In genomic region chr1:158371188-158371953, GRCh38 we compare ENCODE assay signal across 12 cellular contexts. TPM values are rescaled to one million over a fixed set of nuclear protein-coding genes. Genes with fewer than 3 reads are reported as not detected.
A peak's percentile ranks its signal among the peaks of the same experiment; 100 is the strongest.
DNase-seq lines count a peak whose midpoint lies in the region; ATAC-seq, FAIRE-seq and TF ChIP-seq lines count a peak whose summit lies in the region.
"Had no signal": no experiment of that assay in that cellular context is flagged by ENCODE, and none has a peak within 500 bp of the region (broad histone marks: within the 10 kb centered on the region; RNA-seq: fewer than 3 reads in every experiment).

No MANE protein-coding gene starts in this region.

- peaks cover 11% of the 10 kb centered on the region for H3K27me3 Mint-ChIP-seq in activated CD4-positive, alpha-beta T cell treated with anti-CD3 and anti-CD28 coated beads, Interleukin-2, amount 10 ng/mL, durations not matched to agents 7 days and 5 days

- H3K27ac Mint-ChIP-seq in activated CD4-positive, alpha-beta T cell treated with anti-CD3 and anti-CD28 coated beads, Interleukin-2, amount 10 ng/mL, durations not matched to agents 7 days and 5 days = no peak overlapping the region
- H3K27ac Mint-ChIP-seq: brain had no signal

- H3K4me1 ChIP-seq in HepG2 (ENCODE audit: insufficient read depth, low read length) = no peaks in the 10 kb centered on the region
- H3K4me1 ChIP-seq in SJCRH30 = no peaks in the 10 kb centered on the region

- in situ Hi-C loops in HepG2 (cut with HindIII; ENCODE audit: extremely low pct_ligation_motif_present, low pct_unique_long_range_greater_than_20kb) = no loop called here

- TF ChIP-seq EP300 in HepG2 (IDR thresholded peaks at IDR 0.05; ENCODE audit: low read depth in 2 of 2, low read length in 2 of 2) = no peak
- TF ChIP-seq EP300 in HepG2 (CRISPR knock-in tag; IDR thresholded peaks at IDR 0.05; ENCODE audit: borderline replicate concordance) = no peak

- H3K27me3 ChIP-seq in HepG2 (ENCODE audit: control insufficient read depth in 1 of 2, insufficient read depth in 2 of 2, low read length in 2 of 2) = no peaks in the 10 kb centered on the region
- H3K27me3 ChIP-seq in SJCRH30 = no peaks in the 10 kb centered on the region

- intact Hi-C loops in HepG2 (cut with micrococcal nuclease; ENCODE audit: unreplicated experiment) = no loop called here

- no peaks in the 10 kb centered on the region for H3K36me3 ChIP-seq in HepG2 (replicated peaks in 1 of 2; ENCODE audit: control insufficient read depth in 1 of 2, insufficient read depth in 2 of 2, low read length in 2 of 2)
- no peaks in the 10 kb centered on the region for H3K36me3 ChIP-seq in SJCRH30

- H3K9me3 ChIP-seq in HepG2 (ENCODE audit: low read length) = peaks cover 78% of the 10 kb centered on the region
- H3K9me3 ChIP-seq in SJCRH30 (replicated peaks) = no peaks in the 10 kb centered on the region

- H3K4me1 Mint-ChIP-seq in activated CD4-positive, alpha-beta T cell treated with anti-CD3 and anti-CD28 coated beads, Interleukin-2, amount 10 ng/mL, durations not matched to agents 7 days and 5 days = no peaks in the 10 kb centered on the region
- H3K4me1 Mint-ChIP-seq: brain had no signal

- WGBS in HepG2 (ENCODE audit: low lambda C conversion rate) = 0% methylated on average over 3 of the region's 6 CpGs

- ATAC-seq in HG02588 (IDR thresholded peaks at IDR 0.05; ENCODE audit: unreplicated experiment) (peak; percentile 96), HG03571 (IDR thresholded peaks at IDR 0.05; ENCODE audit: unreplicated experiment) (peak; percentile 89), HepG2 (no peak)

- H3K27ac ChIP-seq in HepG2 (ENCODE audit: extremely low read length, insufficient read depth, low read length) (no peak overlapping the region), SJCRH30 (no peak overlapping the region)

- no peaks in the 10 kb centered on the region for H3K36me3 Mint-ChIP-seq in activated CD4-positive, alpha-beta T cell treated with anti-CD3 and anti-CD28 coated beads, Interleukin-2, amount 10 ng/mL, durations not matched to agents 7 days and 5 days (ENCODE audit: low read depth)
- H3K36me3 Mint-ChIP-seq: brain had no signal

- no peak for TF ChIP-seq POLR2A in HepG2 (IDR thresholded peaks at IDR 0.05; ENCODE audit: insufficient read depth in 1 of 2, low read depth in 2 of 2, low read length in 2 of 2)

- CTCF ChIA-PET in activated CD4-positive, alpha-beta T cell treated with anti-CD3 and anti-CD28 coated beads, Interleukin-2, amount 10 ng/mL, durations not matched to agents 7 days and 5 days (lab: Charles Lee) = no interaction called here
- CTCF ChIA-PET in HepG2 (lab: Yijun Ruan, JAX; ENCODE audit: low intra/inter-chr PET ratio, low total read pairs) = no interaction called here

- no peak overlapping the region for H3K9ac ChIP-seq in HepG2 (ENCODE audit: insufficient read depth, low read depth, low read length)

- POLR2A ChIA-PET in activated CD4-positive, alpha-beta T cell treated with anti-CD3 and anti-CD28 coated beads, Interleukin-2, amount 10 ng/mL, durations not matched to agents 7 days and 5 days (lab: Charles Lee) = no interaction called here
- POLR2A ChIA-PET in HepG2 (lab: Yijun Ruan, JAX) = no interaction called here

- H3K4me2 ChIP-seq in HepG2 (ENCODE audit: low read depth, low read length) = no peak overlapping the region

- no peak overlapping the region for H2AFZ ChIP-seq in HepG2 (ENCODE audit: low read length)

- FAIRE-seq in D721Med (lab: Jason Lieb, UNC) (no peak), HepG2 (lab: Jason Lieb, UNC) (no peak)

- H4K20me1 ChIP-seq in HepG2 (ENCODE audit: insufficient read depth, low read length) = no peaks in the 10 kb centered on the region

- no peaks in the 10 kb centered on the region for H3K79me2 ChIP-seq in HepG2 (ENCODE audit: insufficient read depth, low read length)

- TF ChIP-seq CTCF in D721Med (IDR thresholded peaks at IDR 0.05; ENCODE audit: insufficient read depth, missing control alignments) (no peak), HepG2 (CRISPR knock-in tag; IDR thresholded peaks at IDR 0.05) (no peak)

- H3K4me3 Mint-ChIP-seq in activated CD4-positive, alpha-beta T cell treated with anti-CD3 and anti-CD28 coated beads, Interleukin-2, amount 10 ng/mL, durations not matched to agents 7 days and 5 days = no peak overlapping the region
- H3K4me3 Mint-ChIP-seq: brain had no signal

- no peak for TF ChIP-seq RAD21 in HepG2 (CRISPR knock-in tag; IDR thresholded peaks at IDR 0.05)

- BruUV-seq in HepG2 (replicated peaks; lab: Mats Ljungman, UMichigan) = no TSS peak

- peak; percentile 23 to 45 for DNase-seq in activated CD4-positive, alpha-beta T cell treated with anti-CD3 and anti-CD28 coated beads, Interleukin-2, amount 50 U/mL, for 48 hours
- no peak for DNase-seq in activated CD4-positive, alpha-beta T cell treated with anti-CD3 and anti-CD28 coated beads, Interleukin-2, amount 10 ng/mL, durations not matched to agents 7 days and 5 days
- peak; percentile 38 for DNase-seq in stimulated activated CD8-positive, alpha-beta memory T cell treated with anti-CD3 and anti-CD28 coated beads, Interleukin-4, amount 100 ng/mL, for 48 hours
- DNase-seq in D721Med (ENCODE audit: insufficient read length, low spot score) (no peak), HepG2 (ENCODE audit: low spot score) (no peak), SJCRH30 (no peak)
- DNase-seq: NCI-H1436 treated with DMSO at 0.1 percent for 48 hours had no signal

- H3K4me3 ChIP-seq in HepG2 (replicated peaks in 1 of 3; ENCODE audit: insufficient read depth in 1 of 3, low read depth in 2 of 3, low read length in 3 of 3) (no peak overlapping the region), SJCRH30 (no peak overlapping the region)

- H3K9me3 Mint-ChIP-seq in activated CD4-positive, alpha-beta T cell treated with anti-CD3 and anti-CD28 coated beads, Interleukin-2, amount 10 ng/mL, durations not matched to agents 7 days and 5 days = peaks cover 15% of the 10 kb centered on the region

RNA-seq across cellular contexts. Expression of gene CD1E, which starts 17.7 kb away (rescaled TPM):
- total RNA-seq in activated CD4-positive, alpha-beta T cell treated with anti-CD3 and anti-CD28 coated beads, Interleukin-2, amount 10 ng/mL, durations not matched to agents 7 days and 5 days = not detected
- not detected in 2 replicates for total RNA-seq in HepG2 (2016; rRNA removed; fragmentation: Illumina TruSeq; extraction: Trizol)
- total RNA-seq in HepG2 (2016; cell fraction: cytosol; rRNA removed; fragmentation: Illumina TruSeq; extraction: Trizol; ENCODE audit: low read depth) = not detected in 2 replicates
- total RNA-seq in HepG2 (2016; cell fraction: insoluble cytoplasmic fraction; rRNA removed; fragmentation: Illumina TruSeq; extraction: Trizol) = not detected in 2 replicates
- not detected in 2 replicates for total RNA-seq in HepG2 (2016; cell fraction: membrane; rRNA removed; fragmentation: Illumina TruSeq; extraction: Trizol)
- total RNA-seq in HepG2 (2016; cell fraction: nucleus; rRNA removed; fragmentation: Illumina TruSeq; extraction: Trizol) = not detected in 2 replicates
- not detected in 2 replicates for polyA plus RNA-seq in HepG2 (2011; rRNA removed)
- polyA plus RNA-seq in HepG2 (2011; cell fraction: cytosol; rRNA removed) = not detected in 2 replicates
- not detected in 2 replicates for polyA plus RNA-seq in HepG2 (2011; cell fraction: nucleus; rRNA removed)
- not detected in 2 replicates for polyA plus RNA-seq in HepG2 (2012)
- polyA plus RNA-seq in HepG2 (2016; cell fraction: cytosol; fragmentation: Illumina TruSeq; extraction: Trizol; ENCODE audit: low read depth) = not detected in 2 replicates
- not detected in 2 replicates for polyA plus RNA-seq in HepG2 (2016; cell fraction: insoluble cytoplasmic fraction; fragmentation: Illumina TruSeq; extraction: Trizol; ENCODE audit: low read depth)
- polyA plus RNA-seq in HepG2 (2016; cell fraction: membrane; fragmentation: Illumina TruSeq; extraction: Trizol; ENCODE audit: low read depth) = not detected in 2 replicates
- polyA plus RNA-seq in HepG2 (2016; cell fraction: nucleus; fragmentation: Illumina TruSeq; extraction: Trizol; ENCODE audit: insufficient read depth, low read depth) = not detected in 2 replicates
- polyA minus RNA-seq in HepG2 (2011; rRNA and poly(A)+ RNA removed; ENCODE audit: low replicate concordance) = not detected in 2 replicates
- not detected in 2 replicates for polyA minus RNA-seq in HepG2 (2011; cell fraction: cytosol; rRNA and poly(A)+ RNA removed)
- polyA minus RNA-seq in HepG2 (2011; cell fraction: nucleus; rRNA and poly(A)+ RNA removed) = not detected in 2 replicates
- 0.10 and 0.34 TPM in 2 replicates for total RNA-seq in SJCRH30 (2014; rRNA removed; shearing (Covaris generic))
- total RNA-seq: glomerular endothelial cell had no signal
- polyA plus RNA-seq: AG04450 had no signal

RNA-seq across cellular contexts. Expression of gene OR10T2, which starts 27.9 kb away (rescaled TPM):
- total RNA-seq in activated CD4-positive, alpha-beta T cell treated with anti-CD3 and anti-CD28 coated beads, Interleukin-2, amount 10 ng/mL, durations not matched to agents 7 days and 5 days = not detected
- total RNA-seq in HepG2 (2016; rRNA removed; fragmentation: Illumina TruSeq; extraction: Trizol) = not detected in 2 replicates
- not detected in 2 replicates for total RNA-seq in HepG2 (2016; cell fraction: cytosol; rRNA removed; fragmentation: Illumina TruSeq; extraction: Trizol; ENCODE audit: low read depth)
- not detected in 2 replicates for total RNA-seq in HepG2 (2016; cell fraction: insoluble cytoplasmic fraction; rRNA removed; fragmentation: Illumina TruSeq; extraction: Trizol)
- total RNA-seq in HepG2 (2016; cell fraction: membrane; rRNA removed; fragmentation: Illumina TruSeq; extraction: Trizol) = not detected in 2 replicates
- not detected in 2 replicates for total RNA-seq in HepG2 (2016; cell fraction: nucleus; rRNA removed; fragmentation: Illumina TruSeq; extraction: Trizol)
- polyA plus RNA-seq in HepG2 (2011; rRNA removed) = not detected in 2 replicates
- polyA plus RNA-seq in HepG2 (2011; cell fraction: cytosol; rRNA removed) = not detected in 2 replicates
- polyA plus RNA-seq in HepG2 (2011; cell fraction: nucleus; rRNA removed) = not detected in 2 replicates
- not detected in 2 replicates for polyA plus RNA-seq in HepG2 (2012)
- not detected in 2 replicates for polyA plus RNA-seq in HepG2 (2016; cell fraction: cytosol; fragmentation: Illumina TruSeq; extraction: Trizol; ENCODE audit: low read depth)
- polyA plus RNA-seq in HepG2 (2016; cell fraction: insoluble cytoplasmic fraction; fragmentation: Illumina TruSeq; extraction: Trizol; ENCODE audit: low read depth) = not detected in 2 replicates
- not detected in 2 replicates for polyA plus RNA-seq in HepG2 (2016; cell fraction: membrane; fragmentation: Illumina TruSeq; extraction: Trizol; ENCODE audit: low read depth)
- not detected in 2 replicates for polyA plus RNA-seq in HepG2 (2016; cell fraction: nucleus; fragmentation: Illumina TruSeq; extraction: Trizol; ENCODE audit: insufficient read depth, low read depth)
- not detected in 2 replicates for polyA minus RNA-seq in HepG2 (2011; rRNA and poly(A)+ RNA removed; ENCODE audit: low replicate concordance)
- polyA minus RNA-seq in HepG2 (2011; cell fraction: cytosol; rRNA and poly(A)+ RNA removed) = not detected in 2 replicates
- polyA minus RNA-seq in HepG2 (2011; cell fraction: nucleus; rRNA and poly(A)+ RNA removed) = not detected in 2 replicates
- not detected in 2 replicates for total RNA-seq in SJCRH30 (2014; rRNA removed; shearing (Covaris generic))
- total RNA-seq: glomerular endothelial cell had no signal
- polyA plus RNA-seq: AG04450 had no signal

RNA-seq across cellular contexts. Expression of gene CD1B, which starts 40.0 kb away (rescaled TPM):
- not detected for total RNA-seq in activated CD4-positive, alpha-beta T cell treated with anti-CD3 and anti-CD28 coated beads, Interleukin-2, amount 10 ng/mL, durations not matched to agents 7 days and 5 days
- not detected in 2 replicates for total RNA-seq in HepG2 (2016; rRNA removed; fragmentation: Illumina TruSeq; extraction: Trizol)
- total RNA-seq in HepG2 (2016; cell fraction: cytosol; rRNA removed; fragmentation: Illumina TruSeq; extraction: Trizol; ENCODE audit: low read depth) = not detected in 2 replicates
- total RNA-seq in HepG2 (2016; cell fraction: insoluble cytoplasmic fraction; rRNA removed; fragmentation: Illumina TruSeq; extraction: Trizol) = not detected in 2 replicates
- not detected in 2 replicates for total RNA-seq in HepG2 (2016; cell fraction: membrane; rRNA removed; fragmentation: Illumina TruSeq; extraction: Trizol)
- not detected in 2 replicates for total RNA-seq in HepG2 (2016; cell fraction: nucleus; rRNA removed; fragmentation: Illumina TruSeq; extraction: Trizol)
- not detected in 2 replicates for polyA plus RNA-seq in HepG2 (2011; rRNA removed)
- not detected in 2 replicates for polyA plus RNA-seq in HepG2 (2011; cell fraction: cytosol; rRNA removed)
- not detected in 2 replicates for polyA plus RNA-seq in HepG2 (2011; cell fraction: nucleus; rRNA removed)
- polyA plus RNA-seq in HepG2 (2012) = not detected in 2 replicates
- polyA plus RNA-seq in HepG2 (2016; cell fraction: cytosol; fragmentation: Illumina TruSeq; extraction: Trizol; ENCODE audit: low read depth) = not detected in 2 replicates
- polyA plus RNA-seq in HepG2 (2016; cell fraction: insoluble cytoplasmic fraction; fragmentation: Illumina TruSeq; extraction: Trizol; ENCODE audit: low read depth) = not detected in 2 replicates
- not detected in 2 replicates for polyA plus RNA-seq in HepG2 (2016; cell fraction: membrane; fragmentation: Illumina TruSeq; extraction: Trizol; ENCODE audit: low read depth)
- not detected in 2 replicates for polyA plus RNA-seq in HepG2 (2016; cell fraction: nucleus; fragmentation: Illumina TruSeq; extraction: Trizol; ENCODE audit: insufficient read depth, low read depth)
- not detected in 2 replicates for polyA minus RNA-seq in HepG2 (2011; rRNA and poly(A)+ RNA removed; ENCODE audit: low replicate concordance)
- not detected in 2 replicates for polyA minus RNA-seq in HepG2 (2011; cell fraction: cytosol; rRNA and poly(A)+ RNA removed)
- not detected in 2 replicates for polyA minus RNA-seq in HepG2 (2011; cell fraction: nucleus; rRNA and poly(A)+ RNA removed)
- 0.13 TPM in 1 of 2 replicates, not detected in the other for total RNA-seq in SJCRH30 (2014; rRNA removed; shearing (Covaris generic))
- total RNA-seq: glomerular endothelial cell had no signal
- polyA plus RNA-seq: AG04450 had no signal

RNA-seq across cellular contexts. Expression of gene OR10K2, which starts 54.7 kb away (rescaled TPM):
- total RNA-seq in activated CD4-positive, alpha-beta T cell treated with anti-CD3 and anti-CD28 coated beads, Interleukin-2, amount 10 ng/mL, durations not matched to agents 7 days and 5 days = not detected
- total RNA-seq in HepG2 (2016; rRNA removed; fragmentation: Illumina TruSeq; extraction: Trizol) = not detected in 2 replicates
- total RNA-seq in HepG2 (2016; cell fraction: cytosol; rRNA removed; fragmentation: Illumina TruSeq; extraction: Trizol; ENCODE audit: low read depth) = not detected in 2 replicates
- total RNA-seq in HepG2 (2016; cell fraction: insoluble cytoplasmic fraction; rRNA removed; fragmentation: Illumina TruSeq; extraction: Trizol) = not detected in 2 replicates
- total RNA-seq in HepG2 (2016; cell fraction: membrane; rRNA removed; fragmentation: Illumina TruSeq; extraction: Trizol) = not detected in 2 replicates
- total RNA-seq in HepG2 (2016; cell fraction: nucleus; rRNA removed; fragmentation: Illumina TruSeq; extraction: Trizol) = not detected in 2 replicates
- polyA plus RNA-seq in HepG2 (2011; rRNA removed) = not detected in 2 replicates
- polyA plus RNA-seq in HepG2 (2011; cell fraction: cytosol; rRNA removed) = not detected in 2 replicates
- polyA plus RNA-seq in HepG2 (2011; cell fraction: nucleus; rRNA removed) = not detected in 2 replicates
- not detected in 2 replicates for polyA plus RNA-seq in HepG2 (2012)
- not detected in 2 replicates for polyA plus RNA-seq in HepG2 (2016; cell fraction: cytosol; fragmentation: Illumina TruSeq; extraction: Trizol; ENCODE audit: low read depth)
- not detected in 2 replicates for polyA plus RNA-seq in HepG2 (2016; cell fraction: insoluble cytoplasmic fraction; fragmentation: Illumina TruSeq; extraction: Trizol; ENCODE audit: low read depth)
- polyA plus RNA-seq in HepG2 (2016; cell fraction: membrane; fragmentation: Illumina TruSeq; extraction: Trizol; ENCODE audit: low read depth) = not detected in 2 replicates
- polyA plus RNA-seq in HepG2 (2016; cell fraction: nucleus; fragmentation: Illumina TruSeq; extraction: Trizol; ENCODE audit: insufficient read depth, low read depth) = not detected in 2 replicates
- polyA minus RNA-seq in HepG2 (2011; rRNA and poly(A)+ RNA removed; ENCODE audit: low replicate concordance) = not detected in 2 replicates
- polyA minus RNA-seq in HepG2 (2011; cell fraction: cytosol; rRNA and poly(A)+ RNA removed) = not detected in 2 replicates
- not detected in 2 replicates for polyA minus RNA-seq in HepG2 (2011; cell fraction: nucleus; rRNA and poly(A)+ RNA removed)
- total RNA-seq in SJCRH30 (2014; rRNA removed; shearing (Covaris generic)) = not detected in 2 replicates
- total RNA-seq: glomerular endothelial cell had no signal
- polyA plus RNA-seq: AG04450 had no signal

Comparison
In these comparisons a context has a peak if more than half of its experiments do, and no peak if none do; other contexts are left out.
1. DNase-seq: peak in activated CD4-positive, alpha-beta T cell treated with anti-CD3 and anti-CD28 coated beads, Interleukin-2, amount 50 U/mL, for 48 hours (2 of 2) and stimulated activated CD8-positive, alpha-beta memory T cell treated with anti-CD3 and anti-CD28 coated beads, Interleukin-4, amount 100 ng/mL, for 48 hours (single experiment); none in activated CD4-positive, alpha-beta T cell treated with anti-CD3 and anti-CD28 coated beads, Interleukin-2, amount 10 ng/mL, durations not matched to agents 7 days and 5 days (single experiment), D721Med (single experiment), HepG2 (single experiment) and SJCRH30 (0 of 2).